Comparison of ENCODE assay signal across 27 cellular contexts in the genomic region with DNA sequence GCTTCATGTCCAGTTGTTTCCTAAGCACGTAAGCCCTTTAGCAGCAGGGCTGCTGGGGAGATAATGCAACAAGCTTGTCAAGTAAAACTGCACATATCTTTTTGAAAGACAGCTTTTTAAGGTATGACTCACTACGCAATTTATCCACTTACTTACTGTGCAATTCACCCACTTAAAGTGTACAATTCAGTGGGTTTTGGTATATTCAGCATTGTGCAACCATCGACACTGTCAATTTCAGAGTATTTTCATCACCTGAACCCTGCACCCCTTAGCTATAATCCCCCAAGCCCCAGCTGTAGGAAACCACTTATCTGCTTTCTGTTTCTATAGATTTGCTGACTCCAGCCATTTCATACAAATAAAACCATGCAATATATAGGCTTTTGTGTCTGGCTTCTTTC.
DNase-seq lines count a peak whose midpoint lies in the region; ATAC-seq, FAIRE-seq and TF ChIP-seq lines count a peak whose summit lies in the region.
"Had no signal": no experiment of that assay in that cellular context is flagged by ENCODE, and none has a peak within 500 bp of the region (broad histone marks: within the 10 kb centered on the region; RNA-seq: fewer than 3 reads in every experiment).

No MANE protein-coding gene starts in this region.

- H3K4me3 ChIP-seq in K562 (no peak overlapping the region), neural progenitor cell (no peak overlapping the region)
- H3K4me3 ChIP-seq: ascending aorta, BLaER1, lower lobe of right lung, testis had no signal

- no peak for TF ChIP-seq POLR2A in K562 (conservative IDR thresholded peaks at IDR 0.05)

- H2AFZ ChIP-seq in K562 (ENCODE audit: low read depth, low read length): no peak overlapping the region
- no peak overlapping the region for H2AFZ ChIP-seq in neural progenitor cell (replicated peaks)
- H2AFZ ChIP-seq: parathyroid adenoma had no signal

- DNase-seq in NCI-H226 (peak; percentile 63), K562 (ENCODE audit: extremely low read depth in 1 of 4, low spot score in 3 of 4) (no peak), neural progenitor cell (ENCODE audit: low spot score) (no peak), NCI-H2029 treated with DMSO at 0.1 percent for 48 hours (lab: John Stamatoyannopoulos, UW) (no peak), UCSD-AML1 (lab: John Stamatoyannopoulos, UW; ENCODE audit: unreplicated experiment) (no peak), amniotic stem cell (lab: John Stamatoyannopoulos, UW) (no peak)
- DNase-seq: activated CD4-positive, CD25-positive, alpha-beta regulatory T cell; activated effector memory CD4-positive, alpha-beta T cell treated with Interleukin-2 at 50 U/mL for 16 hours; dermis blood vessel endothelial cell; DMS 273 treated with DMSO at 0.1 percent for 48 hours; erythroblast; glutamatergic neuron; KBM-7; lower lobe of right lung; NCI-H1417 treated with DMSO at 0.1 percent for 48 hours; SIG-M5; small intestine; stimulated activated CD4-positive, alpha-beta T cell treated with anti-CD3 and anti-CD28 coated beads, Interleukin-4, amount 100 ng/mL, for 4 hours; stimulated activated CD8-positive, alpha-beta memory T cell treated with anti-CD3 and anti-CD28 coated beads, Interleukin-4, amount 100 ng/mL, for 48 hours; testis had no signal

- H3K36me3 ChIP-seq in KOPT-K1 (ENCODE audit: insufficient read depth, low read length): no peaks in the 10 kb centered on the region
- H3K36me3 ChIP-seq in K562 (ENCODE audit: control insufficient read depth, insufficient read depth, low read length): no peaks in the 10 kb centered on the region
- H3K36me3 ChIP-seq in neural progenitor cell: no peaks in the 10 kb centered on the region
- H3K36me3 ChIP-seq: ascending aorta, BLaER1, lower lobe of right lung had no signal

- H4K20me1 ChIP-seq in K562 (replicated peaks; ENCODE audit: control insufficient read depth, insufficient read depth, low read length) (no peaks in the 10 kb centered on the region), neural progenitor cell (ENCODE audit: low read depth) (no peaks in the 10 kb centered on the region)
- H4K20me1 ChIP-seq: BLaER1 had no signal

- H3K9me3 Mint-ChIP-seq in neural progenitor cell: no peaks in the 10 kb centered on the region
- H3K9me3 Mint-ChIP-seq: T-helper 1 cell treated with Interleukin-12 subunit alpha and Interleukin-12 subunit beta and Interleukin-4 antibody, amounts not matched to agents 30 μg/mL and 1 μg/mL, for 36 hours had no signal

- H3K27ac Mint-ChIP-seq in neural progenitor cell: peak overlapping the region; percentile 3
- H3K27ac Mint-ChIP-seq: T-helper 1 cell treated with Interleukin-12 subunit alpha and Interleukin-12 subunit beta and Interleukin-4 antibody, amounts not matched to agents 30 μg/mL and 1 μg/mL, for 36 hours had no signal

- H3K4me3 Mint-ChIP-seq in neural progenitor cell: no peak overlapping the region
- H3K4me3 Mint-ChIP-seq: T-helper 1 cell treated with Interleukin-12 subunit alpha and Interleukin-12 subunit beta and Interleukin-4 antibody, amounts not matched to agents 30 μg/mL and 1 μg/mL, for 36 hours had no signal

- BruUV-seq in K562 (replicated peaks; lab: Mats Ljungman, UMichigan): no TSS peak

- CTCF ChIA-PET in K562 (lab: Yijun Ruan, JAX; ENCODE audit: low intra/inter-chr PET ratio): no interaction called here

- POLR2A ChIA-PET in K562 (lab: Yijun Ruan, JAX): interaction anchor here (0.6 kb wide), 1 partner anchor 30 kb away, joined by 3 read pairs; no protein-coding TSS in a partner anchor

- H3K4me2 ChIP-seq in K562 (ENCODE audit: insufficient read depth, low read length): no peak overlapping the region
- H3K4me2 ChIP-seq in neural progenitor cell: no peak overlapping the region
- H3K4me2 ChIP-seq: BLaER1 had no signal

- TF ChIP-seq RAD21 in K562 (CRISPR knock-in tag; conservative IDR thresholded peaks at IDR 0.05 in 1 of 2, IDR thresholded peaks at IDR 0.05 in 1 of 2): no peak

- no peak for ATAC-seq in K562

- peaks cover 17% of the 10 kb centered on the region for H3K4me1 Mint-ChIP-seq in neural progenitor cell

- in situ Hi-C loops in K562 (cut with MboI): no loop called here

- no peaks in the 10 kb centered on the region for H3K79me2 ChIP-seq in K562 (ENCODE audit: control insufficient read depth, insufficient read depth, low read length)
- no peaks in the 10 kb centered on the region for H3K79me2 ChIP-seq in neural progenitor cell (ENCODE audit: low read depth)
- H3K79me2 ChIP-seq: parathyroid adenoma had no signal

- no peaks in the 10 kb centered on the region for H3F3A ChIP-seq in neural progenitor cell (ENCODE audit: low read depth)

- H3K9me1 ChIP-seq in K562 (ENCODE audit: control insufficient read depth, insufficient read depth, low read length): no peaks in the 10 kb centered on the region

- FAIRE-seq in K562 (lab: Jason Lieb, UNC): no peak
- FAIRE-seq: H1, small intestine had no signal

- H3K9me3 ChIP-seq in KOPT-K1 (ENCODE audit: insufficient read depth, low read length, poor library complexity, severe bottlenecking): no peaks in the 10 kb centered on the region
- no peaks in the 10 kb centered on the region for H3K9me3 ChIP-seq in K562 (replicated peaks; ENCODE audit: control insufficient read depth, insufficient read depth, low read depth, low read length)
- H3K9me3 ChIP-seq in neural progenitor cell (ENCODE audit: low read depth): no peaks in the 10 kb centered on the region
- H3K9me3 ChIP-seq: ascending aorta, lower lobe of right lung, testis had no signal

- no peak overlapping the region for H3K9ac ChIP-seq in K562 (ENCODE audit: insufficient read depth in 1 of 2, low read depth in 2 of 2, low read length in 2 of 2)
- no peak overlapping the region for H3K9ac ChIP-seq in neural progenitor cell
- H3K9ac ChIP-seq: BLaER1, parathyroid adenoma had no signal

- H3K27me3 Mint-ChIP-seq in neural progenitor cell (ENCODE audit: insufficient read depth, low read depth): peaks cover 12% of the 10 kb centered on the region

- H3K36me3 Mint-ChIP-seq in neural progenitor cell: no peaks in the 10 kb centered on the region

- peak overlapping the region; percentile 34 for H3K27ac ChIP-seq in KOPT-K1 (ENCODE audit: low read depth, low read length, poor library complexity, severe bottlenecking)
- no peak overlapping the region for H3K27ac ChIP-seq in K562 (ENCODE audit: extremely low read depth, low read depth, low read length)
- H3K27ac ChIP-seq in neural progenitor cell: no peak overlapping the region
- H3K27ac ChIP-seq: ascending aorta, BLaER1, HL-60, lower lobe of right lung, parathyroid adenoma, testis had no signal

- H3K27me3 ChIP-seq in K562 (ENCODE audit: control insufficient read depth in 2 of 2, insufficient read depth in 2 of 2, low read length in 2 of 2) (peaks cover 2 to 15% of the 10 kb centered on the region in 2 experiments), neural progenitor cell (no peaks in the 10 kb centered on the region)
- H3K27me3 ChIP-seq: ascending aorta, BLaER1, testis had no signal

- H3K4me1 ChIP-seq in K562 (replicated peaks in 1 of 2; ENCODE audit: control insufficient read depth in 2 of 2, insufficient read depth in 2 of 2, low read length in 2 of 2) (no peaks in the 10 kb centered on the region), neural progenitor cell (no peaks in the 10 kb centered on the region)
- H3K4me1 ChIP-seq: ascending aorta, lower lobe of right lung, parathyroid adenoma, testis had no signal

- intact Hi-C loops in K562 (cut with micrococcal nuclease): no loop called here

- no peak for TF ChIP-seq CTCF in K562 (IDR thresholded peaks at IDR 0.05 in 2 of 3, conservative IDR thresholded peaks at IDR 0.05 in 1 of 3; ENCODE audit: insufficient read depth in 2 of 3, low read depth in 1 of 3, low read length in 3 of 3)
- no peak for TF ChIP-seq CTCF in neural progenitor cell (IDR thresholded peaks at IDR 0.05)

- TF ChIP-seq EP300 in K562 (IDR thresholded peaks at IDR 0.05; ENCODE audit: low read length): no peak

- WGBS in K562 (ENCODE audit: insufficient coverage, low coverage, missing lambda C conversion rate): 0% methylated on average over 3 of the region's 3 CpGs

TF ChIP-seq in K562, 482 proteins besides CTCF, POLR2A, EP300 and RAD21:
- TF ChIP-seq ZNF316 (IDR thresholded peaks at IDR 0.05) (peak; percentile 30; the same call in 1 of the 2 replicates), JUND (IDR thresholded peaks at IDR 0.05; ENCODE audit: borderline replicate concordance, low read depth, low read length) (no peak), JUND (tag; IDR thresholded peaks at IDR 0.05; ENCODE audit: borderline replicate concordance, low read depth, low read length) (0 out of 3 replicates have a peak, but pooled peaks have one; percentile 10)
- TF ChIP-seq, protein P1, sequence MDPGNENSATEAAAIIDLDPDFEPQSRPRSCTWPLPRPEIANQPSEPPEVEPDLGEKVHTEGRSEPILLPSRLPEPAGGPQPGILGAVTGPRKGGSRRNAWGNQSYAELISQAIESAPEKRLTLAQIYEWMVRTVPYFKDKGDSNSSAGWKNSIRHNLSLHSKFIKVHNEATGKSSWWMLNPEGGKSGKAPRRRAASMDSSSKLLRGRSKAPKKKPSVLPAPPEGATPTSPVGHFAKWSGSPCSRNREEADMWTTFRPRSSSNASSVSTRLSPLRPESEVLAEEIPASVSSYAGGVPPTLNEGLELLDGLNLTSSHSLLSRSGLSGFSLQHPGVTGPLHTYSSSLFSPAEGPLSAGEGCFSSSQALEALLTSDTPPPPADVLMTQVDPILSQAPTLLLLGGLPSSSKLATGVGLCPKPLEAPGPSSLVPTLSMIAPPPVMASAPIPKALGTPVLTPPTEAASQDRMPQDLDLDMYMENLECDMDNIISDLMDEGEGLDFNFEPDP (CRISPR knock-in tag; IDR thresholded peaks at IDR 0.05): no peak
